11 cellular contexts compared by ENCODE assay signal in genomic region chr1:178659789-178660208, GRCh38.
DNase-seq lines count a peak whose midpoint lies in the region; ATAC-seq, FAIRE-seq and TF ChIP-seq lines count a peak whose summit lies in the region.
"Had no signal": no experiment of that assay in that cellular context is flagged by ENCODE, and none has a peak within 500 bp of the region (broad histone marks: within the 10 kb centered on the region; RNA-seq: fewer than 3 reads in every experiment).

No MANE protein-coding gene starts in this region.

- peak overlapping the region; percentile 81 for H3K4me2 ChIP-seq in GM12878 (ENCODE audit: control insufficient read depth, insufficient read depth)

- no peak overlapping the region for H2AFZ ChIP-seq in GM12878 (ENCODE audit: control insufficient read depth, low read depth, low read length)

- H3K27ac ChIP-seq in GM12878 (ENCODE audit: control insufficient read depth, insufficient read depth), result peak overlapping the region; percentile 60

- in situ Hi-C loops in GM12878 (cut with MboI), result loop anchor here (5.0 kb wide), 1 partner anchor 42 kb away; no protein-coding TSS in a partner anchor

- H3K9me3 ChIP-seq in GM12878 (replicated peaks; ENCODE audit: control insufficient read depth, insufficient read depth, low read length), result no peaks in the 10 kb centered on the region

- no peak for TF ChIP-seq RAD21 in GM12878 (IDR thresholded peaks at IDR 0.05; ENCODE audit: insufficient read depth, low read depth, low read length)

- peaks cover 32% of the 10 kb centered on the region for H3K4me1 ChIP-seq in GM12878 (ENCODE audit: control insufficient read depth, insufficient read depth, low read length)

- H3K27me3 ChIP-seq in GM12878 (replicated peaks in 1 of 2; ENCODE audit: control insufficient read depth in 2 of 2, insufficient read depth in 2 of 2, low read length in 1 of 2), result no peaks in the 10 kb centered on the region

- H4K20me1 ChIP-seq in GM12878 (ENCODE audit: control insufficient read depth, insufficient read depth), result no peaks in the 10 kb centered on the region

- H3K9ac ChIP-seq in GM12878 (ENCODE audit: control insufficient read depth, insufficient read depth, low read length), result no peak overlapping the region

- intact Hi-C loops in GM12878 (cut with micrococcal nuclease; ENCODE audit: unreplicated experiment), result loop anchor here (5.0 to 10.0 kb wide), 3 partner anchors 52 to 365 kb away; partner anchors contain the start of gene FAM20B

- no peaks in the 10 kb centered on the region for H3K36me3 ChIP-seq in GM12878 (ENCODE audit: control insufficient read depth in 2 of 2, insufficient read depth in 2 of 2, low read length in 1 of 2)

- RAD21 ChIA-PET in GM12878 (lab: Charles Lee; ENCODE audit: unreplicated experiment), result interaction anchor here (0.7 to 2.8 kb wide), 10 partner anchors 17 to 118 kb away, joined by 3 to 16 read pairs (median 4); no protein-coding TSS in a partner anchor

- POLR2A ChIA-PET in GM12878 (lab: Charles Lee), result interaction anchor here (0.6 to 1.2 kb wide), 2 partner anchors 29 to 53 kb away, joined by 3 to 6 read pairs; no protein-coding TSS in a partner anchor

- DNase-seq in GM12878 (ENCODE audit: low read depth, low spot score), result peak; percentile 75
- no peak for DNase-seq in T-helper 9 cell
- DNase-seq in NCI-H2029 treated with DMSO at 0.1 percent for 48 hours (lab: John Stamatoyannopoulos, UW), result no peak
- DNase-seq in NCI-H774 (lab: John Stamatoyannopoulos, UW), result no peak
- DNase-seq in activated CD4-positive, alpha-beta T cell treated with anti-CD3 and anti-CD28 coated beads for 1 hour, result no peak
- DNase-seq: CD8-positive, alpha-beta memory T cell; NCI-H2107; RPMI8226 had no signal

- peak overlapping the region; percentile 30; the same call in 1 of the 2 replicates for H3K4me3 ChIP-seq in GM12878

- CTCF ChIA-PET in GM12878 (lab: Yijun Ruan, JAX), result interaction anchor here (0.6 to 2.7 kb wide), 4 partner anchors 21 to 93 kb away, joined by 3 to 7 read pairs (median 4); no protein-coding TSS in a partner anchor

- no peaks in the 10 kb centered on the region for H3K79me2 ChIP-seq in GM12878 (ENCODE audit: control insufficient read depth, insufficient read depth, low read length)

- TF ChIP-seq POLR2A in GM12878 (IDR thresholded peaks at IDR 0.05; ENCODE audit: low read depth, low read length), result no peak

- no peak for TF ChIP-seq CTCF in GM12878 (IDR thresholded peaks at IDR 0.05 in 2 of 3, conservative IDR thresholded peaks at IDR 0.05 in 1 of 3; ENCODE audit: control insufficient read depth in 2 of 3, extremely low read depth in 1 of 3, insufficient read depth in 1 of 3, low read depth in 3 of 3, low read length in 3 of 3)

- 4% methylated on average over 4 of the region's 4 CpGs for WGBS in GM12878 (ENCODE audit: insufficient coverage, insufficient replicate concordance, low lambda C conversion rate, missing lambda C conversion rate)

- ATAC-seq in GM18861 (IDR thresholded peaks at IDR 0.05; ENCODE audit: unreplicated experiment), result peak; percentile 61
- ATAC-seq in GM21528 (IDR thresholded peaks at IDR 0.05; ENCODE audit: low FRiP score, unreplicated experiment), result peak; percentile 66
- ATAC-seq in HG03108 (IDR thresholded peaks at IDR 0.05; ENCODE audit: unreplicated experiment), result peak; percentile 52
- peak; percentile 87 for ATAC-seq in GM12878

- no TSS peak for BruUV-seq in GM12878 (replicated peaks; lab: Mats Ljungman, UMichigan)

- SMC1A ChIA-PET in GM12878 (lab: Charles Lee; ENCODE audit: uncharacterized antibody, unreplicated experiment), result interaction anchor here (1.0 to 3.7 kb wide), 9 partner anchors 8 to 93 kb away, joined by 3 to 20 read pairs (median 5); no protein-coding TSS in a partner anchor

- TF ChIP-seq EP300 in GM12878 (IDR thresholded peaks at IDR 0.05; ENCODE audit: borderline replicate concordance in 1 of 2, control insufficient read depth in 1 of 2, low read depth in 2 of 2, low read length in 2 of 2), result peak; percentile 66 to 82; a peak in 3 of 4 replicates

- peak; percentile 88 for FAIRE-seq in GM12878 (lab: Jason Lieb, UNC)

TF ChIP-seq in GM12878, 131 proteins besides CTCF, POLR2A, EP300 and RAD21 (continues in another document):
- TF ChIP-seq ZNF207 (IDR thresholded peaks at IDR 0.05; ENCODE audit: borderline replicate concordance) (no peak), HSF1 (IDR thresholded peaks at IDR 0.05; ENCODE audit: low read depth, low read length) (no peak), ZNF384 (IDR thresholded peaks at IDR 0.05; ENCODE audit: borderline replicate concordance, low read depth, low read length) (peak; percentile 85), CREM (IDR thresholded peaks at IDR 0.05; ENCODE audit: low read depth) (peak; percentile 42), BACH1 (IDR thresholded peaks at IDR 0.05; ENCODE audit: borderline replicate concordance) (peak; percentile 48; the same call in 1 of the 2 replicates), TCF3 (IDR thresholded peaks at IDR 0.05; ENCODE audit: borderline replicate concordance, insufficient read depth, low read depth, low read length) (no peak), POLR2AphosphoS2 (IDR thresholded peaks at IDR 0.05; ENCODE audit: low read depth, low read length) (no peak), IRF4 (IDR thresholded peaks at IDR 0.05; ENCODE audit: low read depth, low read length) (peak; percentile 66), SREBF1 (IDR thresholded peaks at IDR 0.05; ENCODE audit: low read length) (no peak), CBFB (IDR thresholded peaks at IDR 0.05; ENCODE audit: low read depth) (peak; percentile 72; the same call in 1 of the 2 replicates), ZBTB4 (CRISPR knock-in tag; IDR thresholded peaks at IDR 0.05) (no peak), SKIL (IDR thresholded peaks at IDR 0.05; ENCODE audit: low read depth, poor library complexity, severe bottlenecking) (peak; percentile 85), SPI1 (IDR thresholded peaks at IDR 0.05; ENCODE audit: borderline replicate concordance, insufficient read depth, low read depth, low read length) (peak; percentile 80), CREB1 (IDR thresholded peaks at IDR 0.05; ENCODE audit: low read depth) (no peak), SMAD1 (IDR thresholded peaks at IDR 0.05; ENCODE audit: low read depth, partially characterized antibody) (peak; percentile 29), MTA2 (IDR thresholded peaks at IDR 0.05; ENCODE audit: low read depth) (peak; percentile 94), BHLHE40 (IDR thresholded peaks at IDR 0.05; ENCODE audit: borderline replicate concordance in 1 of 2, low read depth in 2 of 2, low read length in 1 of 2) (peak in 1 of 2 experiments; percentile 24; a peak in 2 of 4 replicates), MXI1 (IDR thresholded peaks at IDR 0.05; ENCODE audit: low read depth, low read length) (peak; percentile 42; the same call in 1 of the 2 replicates), JUNB (IDR thresholded peaks at IDR 0.05) (peak; percentile 63), TAF1 (IDR thresholded peaks at IDR 0.05; ENCODE audit: borderline replicate concordance, low read depth, low read length) (no peak)
